In genomic region chr2:201218780-201219179, GRCh38 we compare ENCODE assay signal across 1 cellular context.
TF ChIP-seq lines count a peak whose summit lies in the region.

No MANE protein-coding gene starts in this region.

TF ChIP-seq in IMR-90, 13 proteins besides CTCF, POLR2A, EP300 and RAD21 (continued from another document):
- no peak for TF ChIP-seq FOS (IDR thresholded peaks at IDR 0.05; ENCODE audit: low read depth, low read length)
- no peak for TF ChIP-seq MXI1 (IDR thresholded peaks at IDR 0.05; ENCODE audit: borderline replicate concordance, low read depth, low read length)
- no peak for TF ChIP-seq RFX5 (IDR thresholded peaks at IDR 0.05; ENCODE audit: low read depth, low read length)
- TF ChIP-seq NFE2L2 (IDR thresholded peaks at IDR 0.05; ENCODE audit: low read depth, low read length) = no peak
